20 cellular contexts compared by ENCODE assay signal in the genomic region with DNA sequence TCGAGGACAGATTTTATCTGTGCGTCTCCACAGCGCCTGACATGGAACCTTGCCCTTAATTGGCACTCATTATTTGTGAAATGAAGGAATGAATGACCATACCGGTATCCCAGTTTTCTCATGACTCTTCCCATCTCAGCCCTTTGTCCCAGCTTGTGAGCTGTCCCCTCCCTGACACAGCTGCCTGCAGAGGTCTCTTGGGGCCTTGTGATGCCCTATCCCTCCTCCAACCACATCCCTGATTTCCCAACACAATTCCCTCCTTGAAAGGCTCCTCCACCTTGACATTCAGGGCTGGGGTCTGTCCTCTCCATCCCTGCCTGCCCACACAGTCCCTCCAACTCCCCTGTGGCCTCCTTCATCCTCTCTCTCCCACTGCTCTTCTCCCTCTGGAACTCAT. TPM values are rescaled to one million over a fixed set of nuclear protein-coding genes. Genes with fewer than 3 reads are reported as not detected.
DNase-seq lines count a peak whose midpoint lies in the region; ATAC-seq and TF ChIP-seq lines count a peak whose summit lies in the region.
"Had no signal": no experiment of that assay in that cellular context is flagged by ENCODE, and none has a peak within 500 bp of the region (broad histone marks: within the 10 kb centered on the region; RNA-seq: fewer than 3 reads in every experiment).

No MANE protein-coding gene starts in this region.

- TF ChIP-seq CTCF in right atrium auricular region (IDR thresholded peaks at IDR 0.05) (no peak), stomach (IDR thresholded peaks at IDR 0.05) (no peak), testis (IDR thresholded peaks at IDR 0.05) (no peak)

- H3K9me3 ChIP-seq in CD4-positive, CD25-positive, alpha-beta regulatory T cell (ENCODE audit: control insufficient read depth in 2 of 2, low read length in 2 of 2): no peaks in the 10 kb centered on the region
- H3K9me3 ChIP-seq in right atrium auricular region (no peaks in the 10 kb centered on the region), stomach (peaks cover 0 to under 1% (median 0%) of the 10 kb centered on the region in 4 donors), testis (no peaks in the 10 kb centered on the region)
- H3K9me3 ChIP-seq: SJSA1 had no signal

- TF ChIP-seq POLR2A in stomach (IDR thresholded peaks at IDR 0.05): no peak
- no peak for TF ChIP-seq POLR2A in testis (IDR thresholded peaks at IDR 0.05)

- 93 to 99% (median 97%) methylated on average over 4 of the region's 4 CpGs for WGBS in stomach, 5 donors
- WGBS in testis, 2 donors: 87 to 96% methylated on average over 4 of the region's 4 CpGs

- H3K4me1 Mint-ChIP-seq in CD4-positive, CD25-positive, alpha-beta regulatory T cell: peaks cover 0 to 2% (median 0%) of the 10 kb centered on the region in 4 donors
- peaks cover 5% of the 10 kb centered on the region for H3K4me1 Mint-ChIP-seq in activated T-helper 17 cell treated with anti-CD3 and anti-CD28 coated beads, Interleukin-2, amount 50 U/mL, for 72 hours

- peak overlapping the region in 2 of 3 donors; percentile 59 to 85 for H3K27ac Mint-ChIP-seq in CD4-positive, CD25-positive, alpha-beta regulatory T cell
- peak overlapping the region; percentile 35 for H3K27ac Mint-ChIP-seq in activated T-helper 17 cell treated with anti-CD3 and anti-CD28 coated beads, Interleukin-2, amount 50 U/mL, for 72 hours
- H3K27ac Mint-ChIP-seq: activated CD8-positive, alpha-beta T cell treated with anti-CD3 and anti-CD28 coated beads for 36 hours; activated naive CD8-positive, alpha-beta T cell treated with anti-CD3 and anti-CD28 coated beads for 36 hours; HFFc6 had no signal

- no peak for ATAC-seq in CD4-positive, CD25-positive, alpha-beta regulatory T cell (ENCODE audit: low read depth in 2 of 2)
- ATAC-seq in activated T-helper 17 cell treated with anti-CD3 and anti-CD28 coated beads, Interleukin-2, amount 50 U/mL, for 72 hours (replicated peaks): no peak
- ATAC-seq: activated CD8-positive, alpha-beta T cell treated with anti-CD3 and anti-CD28 coated beads for 36 hours; activated T-cell treated with anti-CD3 and anti-CD28 coated beads, Interleukin-2, amount 50 U/mL, for 4 hours; PC-3 had no signal

- peaks cover 42% of the 10 kb centered on the region for H3K36me3 Mint-ChIP-seq in CD4-positive, CD25-positive, alpha-beta regulatory T cell
- peaks cover 50% of the 10 kb centered on the region for H3K36me3 Mint-ChIP-seq in activated T-helper 17 cell treated with anti-CD3 and anti-CD28 coated beads, Interleukin-2, amount 50 U/mL, for 72 hours (ENCODE audit: low read depth)

- H3K27ac ChIP-seq in CD4-positive, CD25-positive, alpha-beta regulatory T cell (ENCODE audit: insufficient read depth, low read length, poor library complexity, severe bottlenecking): no peak overlapping the region
- H3K27ac ChIP-seq in right atrium auricular region (peak overlapping the region; percentile 68 to 80), stomach (peak overlapping the region in 3 of 5 donors; percentile 56 to 67 (median 65)), testis (no peak overlapping the region)
- H3K27ac ChIP-seq: HL-60, SJSA1 had no signal

- no peaks in the 10 kb centered on the region for H3K27me3 ChIP-seq in CD4-positive, CD25-positive, alpha-beta regulatory T cell (ENCODE audit: control insufficient read depth, insufficient read depth, low read length)
- H3K27me3 ChIP-seq in right atrium auricular region (no peaks in the 10 kb centered on the region), stomach (no peaks in the 10 kb centered on the region), testis (no peaks in the 10 kb centered on the region)
- H3K27me3 ChIP-seq: SJSA1 had no signal

- no peak for TF ChIP-seq EP300 in stomach (IDR thresholded peaks at IDR 0.05)

- H3K4me3 ChIP-seq in CD4-positive, CD25-positive, alpha-beta regulatory T cell (ENCODE audit: low read depth, low read length): no peak overlapping the region
- H3K4me3 ChIP-seq in right atrium auricular region: no peak overlapping the region
- H3K4me3 ChIP-seq in stomach: no peak overlapping the region
- no peak overlapping the region for H3K4me3 ChIP-seq in testis
- H3K4me3 ChIP-seq: SJSA1 had no signal

- H3K9me3 Mint-ChIP-seq in CD4-positive, CD25-positive, alpha-beta regulatory T cell: peaks cover 0 to 4% (median 1%) of the 10 kb centered on the region in 7 donors
- no peaks in the 10 kb centered on the region for H3K9me3 Mint-ChIP-seq in activated T-helper 17 cell treated with anti-CD3 and anti-CD28 coated beads, Interleukin-2, amount 50 U/mL, for 72 hours
- H3K9me3 Mint-ChIP-seq: IgD-negative memory B cell had no signal

- intact Hi-C loops in stomach (cut with DNase I; ENCODE audit: low total_unique reads) (no loop called here), testis (cut with DNase I; ENCODE audit: low total_unique reads) (no loop called here)

- no peaks in the 10 kb centered on the region for H3K4me1 ChIP-seq in CD4-positive, CD25-positive, alpha-beta regulatory T cell (ENCODE audit: control insufficient read depth, insufficient read depth, low read length, poor library complexity, severe bottlenecking)
- H3K4me1 ChIP-seq in right atrium auricular region: peaks cover 0 to 14% of the 10 kb centered on the region in 2 donors
- H3K4me1 ChIP-seq in stomach: peaks cover 5 to 22% (median 10%) of the 10 kb centered on the region in 4 donors
- H3K4me1 ChIP-seq in testis: no peaks in the 10 kb centered on the region
- H3K4me1 ChIP-seq: SJSA1 had no signal

- H3K4me3 Mint-ChIP-seq in CD4-positive, CD25-positive, alpha-beta regulatory T cell: no peak overlapping the region
- H3K4me3 Mint-ChIP-seq in activated T-helper 17 cell treated with anti-CD3 and anti-CD28 coated beads, Interleukin-2, amount 50 U/mL, for 72 hours: no peak overlapping the region
- H3K4me3 Mint-ChIP-seq: activated CD8-positive, alpha-beta T cell treated with anti-CD3 and anti-CD28 coated beads for 36 hours; activated naive CD8-positive, alpha-beta T cell treated with anti-CD3 and anti-CD28 coated beads for 36 hours; activated T-cell treated with anti-CD3 and anti-CD28 coated beads, Interleukin-2, amount 50 U/mL, for 4 hours; HFFc6; IgD-negative memory B cell had no signal

- no peak for DNase-seq in CD4-positive, CD25-positive, alpha-beta regulatory T cell
- no peak for DNase-seq in right atrium auricular region (ENCODE audit: low spot score)
- DNase-seq in stomach: no peak
- no peak for DNase-seq in SK-N-DZ (ENCODE audit: low spot score)
- no peak for DNase-seq in mucosa of gallbladder (ENCODE audit: low spot score)
- no peak for DNase-seq in testis
- DNase-seq: activated CD8-positive, alpha-beta T cell treated with anti-CD3 and anti-CD28 coated beads for 36 hours; activated naive CD8-positive, alpha-beta T cell treated with anti-CD3 and anti-CD28 coated beads for 36 hours; activated T-cell treated with anti-CD3 and anti-CD28 coated beads, Interleukin-2, amount 50 U/mL, for 4 hours; HFFc6; MM.1S; nucleus accumbens; PC-3; stimulated activated CD4-positive, alpha-beta T cell treated with anti-CD3 and anti-CD28 coated beads, Interleukin-1b, Interleukin-23, amount 100 ng/mL, for 48 hours; stimulated activated naive CD4-positive, alpha-beta T cell treated with Interleukin-2 at 50 U/mL for 16 hours; T-helper 2 cell had no signal

- peaks cover 12% of the 10 kb centered on the region for H3K36me3 ChIP-seq in CD4-positive, CD25-positive, alpha-beta regulatory T cell (ENCODE audit: control insufficient read depth, insufficient read depth, low read length)
- H3K36me3 ChIP-seq in right atrium auricular region: no peaks in the 10 kb centered on the region
- no peaks in the 10 kb centered on the region for H3K36me3 ChIP-seq in stomach
- H3K36me3 ChIP-seq in testis (ENCODE audit: low read depth, missing control alignments): no peaks in the 10 kb centered on the region
- H3K36me3 ChIP-seq: SJSA1 had no signal

- H3K27me3 Mint-ChIP-seq in CD4-positive, CD25-positive, alpha-beta regulatory T cell: no peaks in the 10 kb centered on the region
- no peaks in the 10 kb centered on the region for H3K27me3 Mint-ChIP-seq in activated T-helper 17 cell treated with anti-CD3 and anti-CD28 coated beads, Interleukin-2, amount 50 U/mL, for 72 hours
- H3K27me3 Mint-ChIP-seq: activated CD8-positive, alpha-beta T cell treated with anti-CD3 and anti-CD28 coated beads for 36 hours; activated naive CD8-positive, alpha-beta T cell treated with anti-CD3 and anti-CD28 coated beads for 36 hours; IgD-negative memory B cell had no signal

RNA-seq across cellular contexts. Expression of a gene that starts 35.4 kb away (rescaled TPM):
- total RNA-seq in CD4-positive, CD25-positive, alpha-beta regulatory T cell: 0.37 TPM
- polyA plus RNA-seq in CD4-positive, CD25-positive, alpha-beta regulatory T cell: 1 to 10 TPM in 1 of 4 donors, under 1 TPM in 1, not detected in 2; 0.65 to 1.0 TPM
- under 1 TPM; 0.35 to 0.50 TPM for total RNA-seq in activated T-helper 17 cell treated with anti-CD3 and anti-CD28 coated beads, Interleukin-2, amount 50 U/mL, for 72 hours
- 100 to 1,000 TPM in 1 of 2 donors, 10 to 100 TPM in 1; 97.0 to 112 TPM for total RNA-seq in right atrium auricular region
- 10 to 100 TPM; 48.7 to 97.3 (median 59.8) TPM for total RNA-seq in stomach
- 10 to 100 TPM; 10.6 to 98.4 (median 24.6) TPM for polyA plus RNA-seq in stomach
- 0.96 and 1.2 TPM in 2 replicates for polyA plus RNA-seq in SK-N-DZ (2014; cell fraction: cytosol; rRNA removed)
- 0.66 and 1.5 TPM in 2 replicates for polyA plus RNA-seq in SK-N-DZ (2014; cell fraction: nucleus; rRNA removed)
- 142 TPM for total RNA-seq in mucosa of gallbladder
- total RNA-seq in testis: 10 to 100 TPM; 16.7 to 20.1 TPM
- polyA plus RNA-seq in testis (ENCODE audit: insufficient read depth, low read depth, low replicate concordance): 16.5 TPM
- total RNA-seq: PC-3 had no signal

Comparison
In these comparisons a context has a peak if more than half of its experiments do, and no peak if none do; other contexts are left out.
1. H3K27ac ChIP-seq: peak in right atrium auricular region (2 of 2) and stomach (3 of 5); none in CD4-positive, CD25-positive, alpha-beta regulatory T cell (single experiment) and testis (0 of 2).
2. RNA of a gene that starts 35.4 kb away (total RNA-seq): 142 TPM in mucosa of gallbladder (single experiment), 97.0 to 112 TPM in right atrium auricular region, 48.7 to 97.3 TPM in stomach and 16.7 to 20.1 TPM in testis; 0.35 to 0.50 TPM in activated T-helper 17 cell treated with anti-CD3 and anti-CD28 coated beads, Interleukin-2, amount 50 U/mL, for 72 hours and 0.37 TPM in CD4-positive, CD25-positive, alpha-beta regulatory T cell (single experiment); every median in the first group is over 10 times any median in the second.